8 cellular contexts compared by ENCODE assay signal in the genomic region with DNA sequence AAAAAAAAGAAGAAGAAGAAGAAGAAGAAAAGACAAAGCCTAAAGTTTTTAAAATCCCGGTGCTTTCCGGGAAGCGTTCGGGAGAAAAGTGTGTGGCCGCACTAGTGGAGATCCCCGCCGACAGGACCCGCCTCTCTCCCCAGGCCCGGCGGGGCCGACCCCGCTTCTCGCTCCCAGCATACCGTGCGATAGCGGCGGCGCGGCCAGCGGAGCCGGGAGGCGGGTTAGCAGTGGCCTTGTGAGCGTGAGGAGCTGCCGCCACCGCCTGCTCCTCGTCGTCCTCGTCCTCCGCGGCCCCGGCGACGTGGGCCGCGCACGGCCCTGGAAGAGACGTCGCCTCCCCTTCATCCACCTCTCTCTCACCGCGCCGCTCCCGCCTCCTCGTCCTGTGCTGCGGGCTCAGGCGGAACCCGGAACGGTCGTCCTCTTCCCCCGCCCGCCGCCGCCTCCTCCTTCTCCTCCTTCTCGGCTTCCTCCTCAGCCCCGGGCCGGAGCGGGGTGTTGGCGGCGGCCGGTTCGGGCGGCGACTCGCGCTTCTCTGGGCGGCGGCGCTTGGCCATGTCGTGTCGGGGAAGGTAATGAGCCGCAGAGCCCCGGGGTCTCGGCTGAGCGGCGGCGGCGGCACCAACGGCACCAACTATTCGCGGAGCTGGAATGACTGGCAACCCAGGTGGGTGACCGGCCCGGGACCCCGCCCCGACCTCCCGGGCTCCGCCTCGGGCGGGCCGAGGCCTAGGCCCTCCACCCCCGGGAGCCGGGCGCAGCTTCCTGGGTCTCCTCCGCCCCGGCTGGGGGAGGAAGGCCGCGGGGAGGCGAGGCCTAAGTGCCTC.
DNase-seq lines count a peak whose midpoint lies in the region; ATAC-seq and TF ChIP-seq lines count a peak whose summit lies in the region.
"Not testable (repeated sequence)": the region's sequence is repeated elsewhere in the genome, so short reads cannot be mapped to it uniquely, and the experiment has no call there.

No MANE protein-coding gene starts in this region.

- peaks cover 11% of the 10 kb centered on the region for H3K4me1 ChIP-seq in left ventricle myocardium inferior
- H3K4me1 ChIP-seq in thyroid gland = not testable (repeated sequence)

- 0 to 2% methylated on average over 31 to 53 of the region's 96 CpGs for WGBS in thyroid gland, 2 donors

- DNase-seq in NCI-H1417 treated with DMSO at 0.1 percent for 48 hours (lab: John Stamatoyannopoulos, UW) (peak; percentile 7), amygdala (lab: John Stamatoyannopoulos, UW) (peak in 47 of 56 donors; percentile 6 to 72 (median 49)), left ventricle myocardium inferior (peak; percentile 81), pons (ENCODE audit: low spot score) (peak; percentile 60), thyroid gland (peak; percentile 69 to 76)
- DNase-seq in T-helper 2 cell treated with Interferon-gamma antibody and Interleukin-4, amounts not matched to agents 5 μg/mL and 100 μg/mL, for 36 hours (ENCODE audit: low spot score) = peak; percentile 78

- peak in 1 of 2 donors; percentile 80 for TF ChIP-seq POLR2A in thyroid gland (IDR thresholded peaks at IDR 0.05)

- not testable (repeated sequence) for H3K27me3 Mint-ChIP-seq in T-helper 2 cell treated with Interferon-gamma antibody and Interleukin-4, amounts not matched to agents 5 μg/mL and 100 μg/mL, for 36 hours (ENCODE audit: low read depth)

- H3K27me3 ChIP-seq in left ventricle myocardium inferior (ENCODE audit: low read depth); thyroid gland: not testable (repeated sequence)

- H3K36me3 ChIP-seq in left ventricle myocardium inferior, thyroid gland: not testable (repeated sequence)

- not testable (repeated sequence) for H3K36me3 Mint-ChIP-seq in T-helper 2 cell treated with Interferon-gamma antibody and Interleukin-4, amounts not matched to agents 5 μg/mL and 100 μg/mL, for 36 hours (ENCODE audit: low read depth)

- peak; percentile 67 for ATAC-seq in HG02763 (IDR thresholded peaks at IDR 0.05; ENCODE audit: unreplicated experiment)

- H3K4me3 Mint-ChIP-seq in T-helper 2 cell treated with Interferon-gamma antibody and Interleukin-4, amounts not matched to agents 5 μg/mL and 100 μg/mL, for 36 hours = peak overlapping the region; percentile 94

- H3K9me3 ChIP-seq in left ventricle myocardium inferior (replicated peaks); thyroid gland: not testable (repeated sequence)

- intact Hi-C loops in left ventricle myocardium inferior (cut with micrococcal nuclease); thyroid gland (cut with DNase I): not testable (repeated sequence)

- H3K27ac ChIP-seq in left ventricle myocardium inferior (replicated peaks) (peak overlapping the region; percentile 99), thyroid gland (peak overlapping the region; percentile 93 to 99 (median 99))

- not testable (repeated sequence) for H3K9me3 Mint-ChIP-seq in T-helper 2 cell treated with Interferon-gamma antibody and Interleukin-4, amounts not matched to agents 5 μg/mL and 100 μg/mL, for 36 hours

- TF ChIP-seq CTCF in GM12875 (IDR thresholded peaks at IDR 0.05; ENCODE audit: borderline replicate concordance, insufficient read depth, low read depth, low read length); left ventricle myocardium inferior (IDR thresholded peaks at IDR 0.05; ENCODE audit: borderline replicate concordance); thyroid gland (IDR thresholded peaks at IDR 0.05): not testable (repeated sequence)

- H3K27ac Mint-ChIP-seq in T-helper 2 cell treated with Interferon-gamma antibody and Interleukin-4, amounts not matched to agents 5 μg/mL and 100 μg/mL, for 36 hours = peak overlapping the region; percentile 94

- H3K4me3 ChIP-seq in GM12875 (ENCODE audit: low read depth, low read length) = peak overlapping the region; percentile 93
- H3K4me3 ChIP-seq in left ventricle myocardium inferior = peak overlapping the region; percentile 88
- peak overlapping the region; percentile 79 to 91 (median 83) for H3K4me3 ChIP-seq in thyroid gland (replicated peaks in 1 of 3)

- H3K4me1 Mint-ChIP-seq in T-helper 2 cell treated with Interferon-gamma antibody and Interleukin-4, amounts not matched to agents 5 μg/mL and 100 μg/mL, for 36 hours (ENCODE audit: low read depth) = not testable (repeated sequence)

Comparison
In these comparisons a context has a peak if more than half of its experiments do, and no peak if none do; other contexts are left out.
1. Peak in every context shown above with its lines: DNase-seq, ATAC-seq, H3K4me3 ChIP-seq and H3K27ac ChIP-seq.
2. DNase-seq: peak in every context shown above with its lines; median percentile 81 in left ventricle myocardium inferior; 78 in T-helper 2 cell treated with Interferon-gamma antibody and Interleukin-4, amounts not matched to agents 5 μg/mL and 100 μg/mL, for 36 hours; 72 in thyroid gland; 60 in pons; 49 in amygdala; 7 in NCI-H1417 treated with DMSO at 0.1 percent for 48 hours.